In genomic region chrX:140503714-140504351, GRCh38 we compare ENCODE assay signal across 9 cellular contexts. TPM values are rescaled to one million over a fixed set of nuclear protein-coding genes. Genes with fewer than 3 reads are reported as not detected.
DNase-seq lines count a peak whose midpoint lies in the region; ATAC-seq and TF ChIP-seq lines count a peak whose summit lies in the region.
"Had no signal": no experiment of that assay in that cellular context is flagged by ENCODE, and none has a peak within 500 bp of the region (broad histone marks: within the 10 kb centered on the region; RNA-seq: fewer than 3 reads in every experiment).

No MANE protein-coding gene starts in this region.

- no peak overlapping the region for H3K27ac ChIP-seq in fibroblast of lung (ENCODE audit: insufficient read depth, low read length)

- no peaks in the 10 kb centered on the region for H3K9me3 ChIP-seq in fibroblast of lung (ENCODE audit: control insufficient read depth, insufficient read depth, low read depth, low read length)
- H3K9me3 ChIP-seq in neuron (ENCODE audit: low read length), result no peaks in the 10 kb centered on the region

- H3K4me1 ChIP-seq in fibroblast of lung (ENCODE audit: control insufficient read depth, extremely low read depth, insufficient read depth, low read length) (no peaks in the 10 kb centered on the region), neuron (ENCODE audit: insufficient read depth, low read length) (peaks cover 16% of the 10 kb centered on the region)

- no peak overlapping the region for H2AFZ ChIP-seq in fibroblast of lung (ENCODE audit: low read length)
- H2AFZ ChIP-seq in neuron (ENCODE audit: low read depth, low read length), result no peak overlapping the region

- TF ChIP-seq CTCF in fibroblast of lung (conservative IDR thresholded peaks at IDR 0.05 in 1 of 2, IDR thresholded peaks at IDR 0.05 in 1 of 2; ENCODE audit: low read depth in 1 of 2, low read length in 2 of 2), result no peak

- peaks cover 2% of the 10 kb centered on the region for H3K9me3 Mint-ChIP-seq in stimulated activated effector memory CD8-positive, alpha-beta T cell treated with anti-CD3 and anti-CD28 coated beads, Interleukin-12 subunit alpha, Interleukin-12 subunit beta, amount 100 ng/mL, for 72 hours

- H3K79me2 ChIP-seq in fibroblast of lung (ENCODE audit: control insufficient read depth, insufficient read depth, low read length), result no peaks in the 10 kb centered on the region

- H4K20me1 ChIP-seq in fibroblast of lung (ENCODE audit: control insufficient read depth, extremely low read depth, insufficient read depth, low read length), result no peaks in the 10 kb centered on the region

- H3K4me3 Mint-ChIP-seq in stimulated activated effector memory CD8-positive, alpha-beta T cell treated with anti-CD3 and anti-CD28 coated beads, Interleukin-12 subunit alpha, Interleukin-12 subunit beta, amount 100 ng/mL, for 72 hours, result no peak overlapping the region

- no peak overlapping the region for H3K27ac Mint-ChIP-seq in stimulated activated effector memory CD8-positive, alpha-beta T cell treated with anti-CD3 and anti-CD28 coated beads, Interleukin-12 subunit alpha, Interleukin-12 subunit beta, amount 100 ng/mL, for 72 hours

- H3K4me1 Mint-ChIP-seq in stimulated activated effector memory CD8-positive, alpha-beta T cell treated with anti-CD3 and anti-CD28 coated beads, Interleukin-12 subunit alpha, Interleukin-12 subunit beta, amount 100 ng/mL, for 72 hours, result no peaks in the 10 kb centered on the region

- H3K36me3 ChIP-seq in fibroblast of lung (ENCODE audit: control insufficient read depth, insufficient read depth, low read length), result no peaks in the 10 kb centered on the region
- no peaks in the 10 kb centered on the region for H3K36me3 ChIP-seq in neuron (ENCODE audit: insufficient read depth, low read length)

- H3K27me3 ChIP-seq in fibroblast of lung (ENCODE audit: control insufficient read depth, insufficient read depth, low read length), result peaks cover 39% of the 10 kb centered on the region
- H3K27me3 ChIP-seq in neuron (ENCODE audit: insufficient read depth, low read length), result no peaks in the 10 kb centered on the region

- no peak for ATAC-seq in GM18858 (IDR thresholded peaks at IDR 0.05; ENCODE audit: unreplicated experiment)
- no peak for ATAC-seq in stimulated activated effector memory CD8-positive, alpha-beta T cell treated with anti-CD3 and anti-CD28 coated beads, Interleukin-12 subunit alpha, Interleukin-12 subunit beta, amount 100 ng/mL, for 72 hours

- no peaks in the 10 kb centered on the region for H3K36me3 Mint-ChIP-seq in stimulated activated effector memory CD8-positive, alpha-beta T cell treated with anti-CD3 and anti-CD28 coated beads, Interleukin-12 subunit alpha, Interleukin-12 subunit beta, amount 100 ng/mL, for 72 hours

- DNase-seq in AG20443 (ENCODE audit: low spot score), result peak; percentile 29
- peak; percentile 20 for DNase-seq in NCI-H2227 treated with DMSO at 0.1 percent for 48 hours (lab: John Stamatoyannopoulos, UW)
- peak in 1 of 2 donors; percentile 34 for DNase-seq in fibroblast of lung (ENCODE audit: low read depth in 2 of 2)
- DNase-seq in H4 (ENCODE audit: low spot score), result no peak
- no peak for DNase-seq in stimulated activated effector memory CD8-positive, alpha-beta T cell treated with anti-CD3 and anti-CD28 coated beads, Interleukin-12 subunit alpha, Interleukin-12 subunit beta, amount 100 ng/mL, for 72 hours (ENCODE audit: low spot score in 2 of 2)
- DNase-seq in RKO (ENCODE audit: low spot score), result no peak
- DNase-seq: activated CD8-positive, alpha-beta memory T cell treated with anti-CD3 and anti-CD28 coated beads, Interleukin-2, amount 50 U/mL, for 48 hours had no signal

- H3K9ac ChIP-seq in fibroblast of lung (ENCODE audit: insufficient read depth, low read length), result no peak overlapping the region

- no peak overlapping the region for H3K4me3 ChIP-seq in fibroblast of lung (replicated peaks in 1 of 4; ENCODE audit: control extremely low read depth in 1 of 4, insufficient read depth in 1 of 4, low read depth in 3 of 4, low read length in 4 of 4)
- peak overlapping the region; percentile 70 for H3K4me3 ChIP-seq in neuron (ENCODE audit: low read length)

- H3K4me2 ChIP-seq in fibroblast of lung (ENCODE audit: extremely low read depth, insufficient read depth, low read length), result peak overlapping the region; percentile 25

RNA-seq across cellular contexts. Expression of gene SOX3, which starts 1.0 kb away (rescaled TPM):
- not detected in 2 replicates for total RNA-seq in fibroblast of lung
- 0.02 and 0.03 TPM in 2 replicates for polyA plus RNA-seq in fibroblast of lung
- polyA plus RNA-seq in fibroblast of lung (2012), result 0.06 TPM in 1 of 2 replicates, not detected in the other
- polyA minus RNA-seq in fibroblast of lung (ENCODE audit: low replicate concordance), result not detected in 2 replicates
- not detected in 2 replicates for total RNA-seq in H4 (2014; rRNA removed; shearing (Covaris generic))

Comparison
In these comparisons a context has a peak if more than half of its experiments do, and no peak if none do; other contexts are left out.
1. DNase-seq: peak in AG20443 (single experiment) and NCI-H2227 treated with DMSO at 0.1 percent for 48 hours (single experiment); none in H4 (single experiment), stimulated activated effector memory CD8-positive, alpha-beta T cell treated with anti-CD3 and anti-CD28 coated beads, Interleukin-12 subunit alpha, Interleukin-12 subunit beta, amount 100 ng/mL, for 72 hours (0 of 2) and RKO (single experiment).